Comparison of ENCODE assay signal across 1 cellular context in the genomic region with DNA sequence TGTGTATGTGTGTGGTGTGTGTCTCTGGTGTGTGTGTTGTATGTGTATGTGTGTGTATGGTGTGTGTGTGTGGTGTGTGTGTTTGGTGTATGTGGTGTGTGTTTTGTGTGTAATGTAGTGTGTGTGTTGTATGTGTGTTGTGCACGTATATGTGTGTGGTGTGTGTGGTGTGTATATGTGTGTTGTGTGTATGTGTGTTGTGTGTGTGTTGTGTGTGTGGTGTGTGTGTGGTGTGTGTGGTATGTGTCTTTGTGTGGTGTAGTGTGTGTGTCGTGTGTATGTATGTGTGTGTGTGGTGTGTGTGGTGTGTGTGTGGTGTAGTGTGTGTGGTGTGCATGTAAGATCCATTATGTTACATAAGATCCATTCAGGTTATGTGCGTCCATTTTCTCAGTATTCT.
TF ChIP-seq lines count a peak whose summit lies in the region.

No MANE protein-coding gene starts in this region.

TF ChIP-seq in IMR-90, 13 proteins besides CTCF, POLR2A, EP300 and RAD21:
- TF ChIP-seq MXI1 (IDR thresholded peaks at IDR 0.05; ENCODE audit: borderline replicate concordance, low read depth, low read length) = no peak
